Comparison of ENCODE assay signal across 7 cellular contexts in genomic region chrX:76182496-76183276, GRCh38. TPM values are rescaled to one million over a fixed set of nuclear protein-coding genes. Genes with fewer than 3 reads are reported as not detected.
DNase-seq lines count a peak whose midpoint lies in the region; ATAC-seq and TF ChIP-seq lines count a peak whose summit lies in the region.
"Not testable (repeated sequence)": the region's sequence is repeated elsewhere in the genome, so short reads cannot be mapped to it uniquely, and the experiment has no call there.

No MANE protein-coding gene starts in this region.

- not testable (repeated sequence) for H3K27me3 ChIP-seq in CD8-positive, alpha-beta T cell (ENCODE audit: insufficient read depth, low read length); IMR-90 (ENCODE audit: control insufficient read depth, insufficient read depth, low read length); colonic mucosa

- not testable (repeated sequence) for H3K9me1 ChIP-seq in IMR-90 (ENCODE audit: insufficient read depth, low read length)

- BruUV-seq in IMR-90 (replicated peaks; lab: Mats Ljungman, UMichigan) = not testable (repeated sequence)

- H3K9ac ChIP-seq in IMR-90 (ENCODE audit: low read depth, low read length); colonic mucosa (ENCODE audit: low read depth in 2 of 2, low read length in 2 of 2): not testable (repeated sequence)

- H3K36me3 ChIP-seq in CD8-positive, alpha-beta T cell (ENCODE audit: insufficient read depth, low read length); IMR-90 (ENCODE audit: control insufficient read depth, insufficient read depth, low read length); colonic mucosa; mucosa of descending colon (ENCODE audit: low read depth): not testable (repeated sequence)

- H3K4me3 ChIP-seq in CD8-positive, alpha-beta T cell (ENCODE audit: low read depth, low read length); IMR-90 (ENCODE audit: insufficient read depth, low read depth, low read length); colonic mucosa; mucosa of descending colon: not testable (repeated sequence)

- not testable (repeated sequence) for H3K4me1 ChIP-seq in CD8-positive, alpha-beta T cell (ENCODE audit: insufficient read depth, low read length); colonic mucosa; mucosa of descending colon (ENCODE audit: low read depth)
- H3K4me1 ChIP-seq in IMR-90 (ENCODE audit: control insufficient read depth, insufficient read depth, low read length) = peaks cover 11% of the 10 kb centered on the region

- in situ Hi-C loops in IMR-90 (cut with MboI; ENCODE audit: low sequenced_read_pairs) = not testable (repeated sequence)

- intact Hi-C loops in CD8-positive, alpha-beta T cell (cut with DNase I, micrococcal nuclease); IMR-90 (cut with micrococcal nuclease); colonic mucosa (cut with DNase I); mucosa of descending colon (cut with DNase I, micrococcal nuclease): not testable (repeated sequence)

- WGBS in IMR-90 (ENCODE audit: extremely low coverage in 2 of 2, insufficient read length in 1 of 2), 2 experiments = 81% methylated on average over 3 of the region's 11 CpGs; no CpG with 5 or more reads in 1 of the 2 experiments

- not testable (repeated sequence) for ATAC-seq in CD8-positive, alpha-beta T cell; activated T-cell treated with anti-CD3 and anti-CD28 coated beads, Interleukin-2, amount 50 U/mL, for 72 hours (replicated peaks in 1 of 2); mucosa of descending colon; stimulated activated effector memory CD8-positive, alpha-beta T cell treated with anti-CD3 and anti-CD28 coated beads, Interleukin-12 subunit alpha, Interleukin-12 subunit beta, amount 100 ng/mL, for 72 hours
- ATAC-seq in IMR-90 (ENCODE audit: low read depth) = peak; percentile 18; the same call in 1 of the 2 replicates

- not testable (repeated sequence) for H3K27me3 Mint-ChIP-seq in CD8-positive, alpha-beta T cell (ENCODE audit: low read depth)
- peaks cover 29% of the 10 kb centered on the region for H3K27me3 Mint-ChIP-seq in activated T-cell treated with anti-CD3 and anti-CD28 coated beads, Interleukin-2, amount 50 U/mL, for 72 hours (ENCODE audit: low read depth)

- peaks cover 48% of the 10 kb centered on the region for H3K4me1 Mint-ChIP-seq in CD8-positive, alpha-beta T cell (ENCODE audit: low read depth)
- peaks cover 28% of the 10 kb centered on the region for H3K4me1 Mint-ChIP-seq in activated T-cell treated with anti-CD3 and anti-CD28 coated beads, Interleukin-2, amount 50 U/mL, for 72 hours (ENCODE audit: low read depth)
- H3K4me1 Mint-ChIP-seq in stimulated activated effector memory CD8-positive, alpha-beta T cell treated with anti-CD3 and anti-CD28 coated beads, Interleukin-12 subunit alpha, Interleukin-12 subunit beta, amount 100 ng/mL, for 72 hours = peaks cover 44% of the 10 kb centered on the region

- not testable (repeated sequence) for TF ChIP-seq POLR2A in IMR-90 (IDR thresholded peaks at IDR 0.05; ENCODE audit: low read depth, low read length)

- not testable (repeated sequence) for H4K5ac ChIP-seq in IMR-90 (ENCODE audit: low read depth, low read length)

- not testable (repeated sequence) for H2BK120ac ChIP-seq in IMR-90 (ENCODE audit: low read depth, low read length)

- H3K4ac ChIP-seq in IMR-90 (ENCODE audit: low read depth, low read length) = not testable (repeated sequence)

- H2AK9ac ChIP-seq in IMR-90 (replicated peaks; ENCODE audit: low read depth, low read length, poor library complexity) = not testable (repeated sequence)

- H3K79me1 ChIP-seq in IMR-90 (ENCODE audit: low read depth in 1 of 2, low read length in 2 of 2) = not testable (repeated sequence)

- not testable (repeated sequence) for H2BK15ac ChIP-seq in IMR-90 (ENCODE audit: low read depth, low read length)

- H4K20me1 ChIP-seq in IMR-90 (ENCODE audit: insufficient read depth, low read length) = not testable (repeated sequence)

- peak overlapping the region; percentile 62 for H3K27ac Mint-ChIP-seq in CD8-positive, alpha-beta T cell
- H3K27ac Mint-ChIP-seq in activated T-cell treated with anti-CD3 and anti-CD28 coated beads, Interleukin-2, amount 50 U/mL, for 72 hours = peak overlapping the region; percentile 86
- peak overlapping the region; percentile 26 for H3K27ac Mint-ChIP-seq in stimulated activated effector memory CD8-positive, alpha-beta T cell treated with anti-CD3 and anti-CD28 coated beads, Interleukin-12 subunit alpha, Interleukin-12 subunit beta, amount 100 ng/mL, for 72 hours

- POLR2A ChIA-PET in CD8-positive, alpha-beta T cell (lab: Charles Lee); IMR-90 (lab: Charles Lee; ENCODE audit: unreplicated experiment): not testable (repeated sequence)

- H3K9me3 ChIP-seq in CD8-positive, alpha-beta T cell (ENCODE audit: low read length); IMR-90 (ENCODE audit: control insufficient read depth, insufficient read depth, low read length); colonic mucosa; mucosa of descending colon: not testable (repeated sequence)

- not testable (repeated sequence) for H3K27ac ChIP-seq in CD8-positive, alpha-beta T cell (ENCODE audit: low read depth, low read length)
- peak overlapping the region; percentile 84; the same call in 1 of the 2 replicates for H3K27ac ChIP-seq in IMR-90 (ENCODE audit: insufficient read depth, low read length)
- peak overlapping the region; percentile 37 for H3K27ac ChIP-seq in colonic mucosa

- TF ChIP-seq RAD21 in IMR-90 (IDR thresholded peaks at IDR 0.05; ENCODE audit: low read length) = not testable (repeated sequence)

- peak overlapping the region; percentile 83; the same call in 1 of the 2 replicates for H3K4me2 ChIP-seq in IMR-90 (ENCODE audit: low read depth, low read length)

- not testable (repeated sequence) for H3K18ac ChIP-seq in IMR-90 (ENCODE audit: low read depth, low read length)

- not testable (repeated sequence) for H3K4me3 Mint-ChIP-seq in CD8-positive, alpha-beta T cell; activated T-cell treated with anti-CD3 and anti-CD28 coated beads, Interleukin-2, amount 50 U/mL, for 72 hours; stimulated activated effector memory CD8-positive, alpha-beta T cell treated with anti-CD3 and anti-CD28 coated beads, Interleukin-12 subunit alpha, Interleukin-12 subunit beta, amount 100 ng/mL, for 72 hours

- CTCF ChIA-PET in CD8-positive, alpha-beta T cell (lab: Charles Lee); IMR-90 (lab: Yijun Ruan, JAX): not testable (repeated sequence)

- H2AK5ac ChIP-seq in IMR-90 (ENCODE audit: low read depth, low read length) = not testable (repeated sequence)

- dilution Hi-C loops in IMR-90 (cut with HindIII; ENCODE audit: low sequenced_read_pairs, unreplicated experiment) = not testable (repeated sequence)

- TF ChIP-seq CTCF in CD8-positive, alpha-beta T cell (IDR thresholded peaks at IDR 0.05); IMR-90 (conservative IDR thresholded peaks at IDR 0.05; ENCODE audit: low read depth, low read length); colonic mucosa (IDR thresholded peaks at IDR 0.05); mucosa of descending colon (IDR thresholded peaks at IDR 0.05): not testable (repeated sequence)

- H2BK20ac ChIP-seq in IMR-90 (ENCODE audit: low read depth, low read length) = not testable (repeated sequence)

- H4K8ac ChIP-seq in IMR-90 (ENCODE audit: low read depth in 2 of 2, low read length in 2 of 2) = not testable (repeated sequence)

- not testable (repeated sequence) for H3K23ac ChIP-seq in IMR-90 (ENCODE audit: low read depth, low read length)

- peak overlapping the region; percentile 61 for H2BK5ac ChIP-seq in IMR-90 (ENCODE audit: low read depth, low read length, poor library complexity, severe bottlenecking)

- not testable (repeated sequence) for H4K91ac ChIP-seq in IMR-90 (ENCODE audit: insufficient read depth, low read depth, low read length)

- H3K36me3 Mint-ChIP-seq in CD8-positive, alpha-beta T cell = peaks cover 62% of the 10 kb centered on the region
- peaks cover 27 to 34% of the 10 kb centered on the region in 2 donors for H3K36me3 Mint-ChIP-seq in activated T-cell treated with anti-CD3 and anti-CD28 coated beads, Interleukin-2, amount 50 U/mL, for 72 hours (ENCODE audit: insufficient read depth in 2 of 2)
- H3K36me3 Mint-ChIP-seq in stimulated activated effector memory CD8-positive, alpha-beta T cell treated with anti-CD3 and anti-CD28 coated beads, Interleukin-12 subunit alpha, Interleukin-12 subunit beta, amount 100 ng/mL, for 72 hours = peaks cover 70% of the 10 kb centered on the region

- H3K9me3 Mint-ChIP-seq in CD8-positive, alpha-beta T cell; activated T-cell treated with anti-CD3 and anti-CD28 coated beads, Interleukin-2, amount 50 U/mL, for 72 hours; stimulated activated effector memory CD8-positive, alpha-beta T cell treated with anti-CD3 and anti-CD28 coated beads, Interleukin-12 subunit alpha, Interleukin-12 subunit beta, amount 100 ng/mL, for 72 hours: not testable (repeated sequence)

- H3K56ac ChIP-seq in IMR-90 (ENCODE audit: extremely low read depth, insufficient read depth, low read length) = not testable (repeated sequence)

- H3K14ac ChIP-seq in IMR-90 (replicated peaks; ENCODE audit: low read depth, low read length) = not testable (repeated sequence)

- H2AFZ ChIP-seq in IMR-90 (replicated peaks; ENCODE audit: low read length, poor library complexity) = not testable (repeated sequence)

- DNase-seq in CD8-positive, alpha-beta T cell; IMR-90; activated T-cell treated with anti-CD3 and anti-CD28 coated beads, Interleukin-2, amount 50 U/mL, for 72 hours; stimulated activated effector memory CD8-positive, alpha-beta T cell treated with anti-CD3 and anti-CD28 coated beads, Interleukin-12 subunit alpha, Interleukin-12 subunit beta, amount 100 ng/mL, for 72 hours (ENCODE audit: low spot score in 2 of 2): not testable (repeated sequence)
- DNase-seq in colonic mucosa = peak; percentile 24
- DNase-seq in iris pigment epithelial cell (ENCODE audit: low read depth) = peak; percentile 11
- peak in 2 of 3 donors; percentile 27 to 28 for DNase-seq in mucosa of descending colon

RNA-seq across cellular contexts. Expression of gene PBDC1, which starts 9.8 kb away (rescaled TPM):
- 10 to 100 TPM; 18.0 to 21.3 TPM for total RNA-seq in CD8-positive, alpha-beta T cell
- total RNA-seq in IMR-90 (2012; rRNA removed) (10.2 and 11.1 TPM in 2 replicates), colonic mucosa (10 to 100 TPM; 36.2 to 43.0 TPM), mucosa of descending colon (10 to 100 TPM; 23.0 to 25.7 (median 24.3) TPM)
- polyA plus RNA-seq in IMR-90 (2012; rRNA removed) = 22.5 and 24.0 TPM in 2 replicates
- polyA plus RNA-seq in IMR-90 (2012; cell fraction: cytosol; rRNA removed) = 11.6 and 19.9 TPM in 2 replicates
- polyA plus RNA-seq in IMR-90 (2012; cell fraction: nucleus; rRNA removed; ENCODE audit: low replicate concordance) = 2.6 and 8.0 TPM in 2 replicates
- total RNA-seq in activated T-cell treated with anti-CD3 and anti-CD28 coated beads, Interleukin-2, amount 50 U/mL, for 72 hours = 10 to 100 TPM; 30.4 to 39.1 TPM

Comparison
In these comparisons a context has a peak if more than half of its experiments do, and no peak if none do; other contexts are left out.
1. H3K27ac Mint-ChIP-seq: peak in every context shown above with its lines; median percentile 86 in activated T-cell treated with anti-CD3 and anti-CD28 coated beads, Interleukin-2, amount 50 U/mL, for 72 hours; 62 in CD8-positive, alpha-beta T cell; 26 in stimulated activated effector memory CD8-positive, alpha-beta T cell treated with anti-CD3 and anti-CD28 coated beads, Interleukin-12 subunit alpha, Interleukin-12 subunit beta, amount 100 ng/mL, for 72 hours.